In genomic region chr9:113511856-113512761, GRCh38 we compare ENCODE assay signal across 9 cellular contexts. TPM values are rescaled to one million over a fixed set of nuclear protein-coding genes. Genes with fewer than 3 reads are reported as not detected.
DNase-seq lines count a peak whose midpoint lies in the region; ATAC-seq, FAIRE-seq and TF ChIP-seq lines count a peak whose summit lies in the region.
"Had no signal": no experiment of that assay in that cellular context is flagged by ENCODE, and none has a peak within 500 bp of the region (broad histone marks: within the 10 kb centered on the region; RNA-seq: fewer than 3 reads in every experiment).

No MANE protein-coding gene starts in this region.

- TF ChIP-seq CTCF in colonic mucosa (IDR thresholded peaks at IDR 0.05) (no peak), esophagus muscularis mucosa (IDR thresholded peaks at IDR 0.05) (no peak)

- TF ChIP-seq EP300 in esophagus muscularis mucosa (IDR thresholded peaks at IDR 0.05) = no peak

- 76% methylated on average over 10 of the region's 10 CpGs for WGBS in esophagus muscularis mucosa

- H3K36me3 ChIP-seq in colonic mucosa = no peaks in the 10 kb centered on the region
- peaks cover 27 to 83% (median 69%) of the 10 kb centered on the region in 4 donors for H3K36me3 ChIP-seq in esophagus muscularis mucosa
- H3K36me3 ChIP-seq: SJSA1 had no signal

- ATAC-seq in HG03378 (IDR thresholded peaks at IDR 0.05; ENCODE audit: unreplicated experiment) = peak; percentile 61

- H3K27me3 ChIP-seq in colonic mucosa (no peaks in the 10 kb centered on the region), esophagus muscularis mucosa (no peaks in the 10 kb centered on the region)
- H3K27me3 ChIP-seq: SJSA1 had no signal

- TF ChIP-seq POLR2A in esophagus muscularis mucosa (IDR thresholded peaks at IDR 0.05; ENCODE audit: low read depth) = no peak

- H3K4me3 ChIP-seq in colonic mucosa (no peak overlapping the region), esophagus muscularis mucosa (no peak overlapping the region)
- H3K4me3 ChIP-seq: SJSA1 had no signal

- H3K27ac ChIP-seq in colonic mucosa (peak overlapping the region; percentile 77), esophagus muscularis mucosa (replicated peaks in 1 of 4) (peak overlapping the region in 2 of 4 donors; percentile 7 to 29)
- H3K27ac ChIP-seq: SJSA1 had no signal

- no peak for FAIRE-seq in frontal cortex (lab: Jason Lieb, UNC)

- H3K9me3 ChIP-seq in colonic mucosa = no peaks in the 10 kb centered on the region
- H3K9me3 ChIP-seq in esophagus muscularis mucosa = no peaks in the 10 kb centered on the region
- H3K9me3 ChIP-seq: SJSA1 had no signal

- peak; percentile 43 for DNase-seq in GM19240 (ENCODE audit: insufficient read length, low spot score)
- DNase-seq in activated CD4-positive, CD25-positive, alpha-beta regulatory T cell treated with anti-CD3 and anti-CD28 coated beads, Interleukin-2, amount 50 U/mL, for 72 hours = peak; percentile 70
- no peak for DNase-seq in colonic mucosa
- DNase-seq in stimulated activated CD8-positive, alpha-beta memory T cell treated with anti-CD3 and anti-CD28 coated beads, Interleukin-12 subunit alpha, Interleukin-12 subunit beta, amount 100 ng/mL, for 4 hours (ENCODE audit: low read depth) = peak; percentile 72
- DNase-seq in frontal cortex (ENCODE audit: low spot score in 2 of 2) = no peak
- DNase-seq in T1000 (lab: John Stamatoyannopoulos, UW) = no peak
- DNase-seq in esophagus muscularis mucosa (ENCODE audit: extremely low spot score) = no peak

- H3K4me1 ChIP-seq in colonic mucosa = peaks cover 8% of the 10 kb centered on the region
- H3K4me1 ChIP-seq in esophagus muscularis mucosa = peaks cover 35 to 48% (median 36%) of the 10 kb centered on the region in 4 donors

- intact Hi-C loops in colonic mucosa (cut with DNase I) = no loop called here
- intact Hi-C loops in esophagus muscularis mucosa (cut with DNase I) = no loop called here

- peak overlapping the region in 1 of 2 donors; percentile 66 for H3K9ac ChIP-seq in colonic mucosa (ENCODE audit: low read depth in 2 of 2, low read length in 2 of 2)

RNA-seq across cellular contexts. Expression of gene RGS3, which starts 48.6 kb away (rescaled TPM):
- total RNA-seq in colonic mucosa (10 to 100 TPM; 67.4 to 71.1 TPM), frontal cortex (11.4 TPM), esophagus muscularis mucosa (100 to 1,000 TPM in 1 of 4 donors, 10 to 100 TPM in 3; 37.3 to 121 (median 68.5) TPM)

Comparison
In these comparisons a context has a peak if more than half of its experiments do, and no peak if none do; other contexts are left out.
1. DNase-seq: peak in GM19240 (single experiment), activated CD4-positive, CD25-positive, alpha-beta regulatory T cell treated with anti-CD3 and anti-CD28 coated beads, Interleukin-2, amount 50 U/mL, for 72 hours (single experiment) and stimulated activated CD8-positive, alpha-beta memory T cell treated with anti-CD3 and anti-CD28 coated beads, Interleukin-12 subunit alpha, Interleukin-12 subunit beta, amount 100 ng/mL, for 4 hours (single experiment); none in colonic mucosa (single experiment), frontal cortex (0 of 2), T1000 (single experiment) and esophagus muscularis mucosa (single experiment).